Comparison of ENCODE assay signal across 1 cellular context in the genomic region with DNA sequence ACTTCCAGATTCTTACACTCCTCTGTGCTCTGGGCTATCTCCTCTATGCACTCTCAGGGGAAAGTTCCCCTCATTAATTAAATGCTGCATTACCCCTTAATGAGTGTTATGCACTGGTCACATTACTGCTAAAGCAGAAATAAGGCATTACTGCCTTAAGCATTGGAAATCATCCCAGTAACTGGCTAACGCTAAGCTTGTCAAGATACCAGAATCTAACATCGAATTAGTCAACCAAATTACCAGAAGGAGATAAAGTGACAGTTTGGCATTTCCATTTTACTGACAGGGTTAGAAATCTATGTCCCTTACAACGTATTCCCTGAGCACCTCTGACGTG.
TF ChIP-seq lines count a peak whose summit lies in the region.

No MANE protein-coding gene starts in this region.

TF ChIP-seq in endothelial cell of umbilical vein, 7 proteins besides CTCF, POLR2A, EP300 and RAD21:
- no peak for TF ChIP-seq POLR2AphosphoS5 (IDR thresholded peaks at IDR 0.05; ENCODE audit: insufficient read depth, low read depth, low read length)
- TF ChIP-seq GATA2 (IDR thresholded peaks at IDR 0.05; ENCODE audit: insufficient read depth, insufficient read length, low read depth, low read length): no peak
- TF ChIP-seq MAX (IDR thresholded peaks at IDR 0.05; ENCODE audit: insufficient read depth, insufficient read length): no peak
- no peak for TF ChIP-seq JUN (IDR thresholded peaks at IDR 0.05; ENCODE audit: borderline replicate concordance, insufficient read depth, insufficient read length, low read depth)
- no peak for TF ChIP-seq MYC (IDR thresholded peaks at IDR 0.05; ENCODE audit: low read depth, low read length)
- TF ChIP-seq EZH2 (IDR thresholded peaks at IDR 0.05; ENCODE audit: borderline replicate concordance, low read depth, low read length, severe bottlenecking): no peak
- TF ChIP-seq FOS (IDR thresholded peaks at IDR 0.05; ENCODE audit: borderline replicate concordance, insufficient read depth, low read length): no peak
